Comparison of ENCODE assay signal across 1 cellular context in genomic region chr22:21642584-21643448, GRCh38.
TF ChIP-seq lines count a peak whose summit lies in the region.

No MANE protein-coding gene starts in this region.

TF ChIP-seq in HepG2, 621 proteins besides CTCF, POLR2A, EP300 and RAD21 (continued from another document and continues in another):
- TF ChIP-seq NR2F1 (CRISPR knock-in tag; IDR thresholded peaks at IDR 0.05) (no peak), ZNF550 (CRISPR knock-in tag; IDR thresholded peaks at IDR 0.05; ENCODE audit: borderline replicate concordance) (no peak), ISL2 (CRISPR knock-in tag; IDR thresholded peaks at IDR 0.05) (peak; percentile 24; the same call in 1 of the 2 replicates), SAP130 (CRISPR knock-in tag; IDR thresholded peaks at IDR 0.05; ENCODE audit: low read depth) (peak; percentile 65), ZBTB42 (CRISPR knock-in tag; IDR thresholded peaks at IDR 0.05) (peak; percentile 59), ZFP1 (CRISPR knock-in tag; IDR thresholded peaks at IDR 0.05) (no peak), ZBTB25 (CRISPR knock-in tag; IDR thresholded peaks at IDR 0.05) (0 out of 2 replicates have a peak, but pooled peaks have one; percentile 15), SP1 (IDR thresholded peaks at IDR 0.05) (no peak), SP1 (CRISPR knock-in tag; IDR thresholded peaks at IDR 0.05) (no peak), UBTF (CRISPR knock-in tag; IDR thresholded peaks at IDR 0.05) (0 out of 2 replicates have a peak, but pooled peaks have one; percentile 30), ZNF713 (CRISPR knock-in tag; IDR thresholded peaks at IDR 0.05) (no peak), ZNF691 (CRISPR knock-in tag; IDR thresholded peaks at IDR 0.05; ENCODE audit: borderline replicate concordance, low read depth) (0 out of 2 replicates have a peak, but pooled peaks have one; percentile 6), KAT7 (CRISPR knock-in tag; IDR thresholded peaks at IDR 0.05; ENCODE audit: borderline replicate concordance) (0 out of 2 replicates have a peak, but pooled peaks have one; percentile 15), MED8 (CRISPR knock-in tag; IDR thresholded peaks at IDR 0.05; ENCODE audit: insufficient replicate concordance) (peak; percentile 21), ZNF280D (CRISPR knock-in tag; IDR thresholded peaks at IDR 0.05) (0 out of 2 replicates have a peak, but pooled peaks have one; percentile 35), ZSCAN20 (CRISPR knock-in tag; IDR thresholded peaks at IDR 0.05; ENCODE audit: borderline replicate concordance) (no peak), SRSF1 (optimal IDR thresholded peaks at IDR 0.05; ENCODE audit: low read depth, low read length) (peak; percentile 35), KAT8 (CRISPR knock-in tag; IDR thresholded peaks at IDR 0.05) (0 out of 2 replicates have a peak, but pooled peaks have one; percentile 54), CBX1 (IDR thresholded peaks at IDR 0.05; ENCODE audit: low read depth) (no peak), ZNF446 (CRISPR knock-in tag; IDR thresholded peaks at IDR 0.05) (peak; percentile 36; the same call in 1 of the 2 replicates), TBX2 (CRISPR knock-in tag; IDR thresholded peaks at IDR 0.05; ENCODE audit: borderline replicate concordance) (peak; percentile 36; the same call in 1 of the 2 replicates), ZNF263 (CRISPR knock-in tag; IDR thresholded peaks at IDR 0.05) (peak; percentile 91), BORCS8-MEF2B (CRISPR knock-in tag; IDR thresholded peaks at IDR 0.05) (no peak), ZNF12 (CRISPR knock-in tag; IDR thresholded peaks at IDR 0.05) (no peak), NFE2L1 (CRISPR knock-in tag; IDR thresholded peaks at IDR 0.05; ENCODE audit: borderline replicate concordance) (no peak), REPIN1 (CRISPR knock-in tag; IDR thresholded peaks at IDR 0.05; ENCODE audit: borderline replicate concordance, low read depth) (no peak), IKZF5 (CRISPR knock-in tag; IDR thresholded peaks at IDR 0.05) (no peak), CENPBD1 (CRISPR knock-in tag; IDR thresholded peaks at IDR 0.05; ENCODE audit: borderline replicate concordance, low read depth) (no peak), ZBTB21 (CRISPR knock-in tag; IDR thresholded peaks at IDR 0.05) (no peak), MTF2 (CRISPR knock-in tag; IDR thresholded peaks at IDR 0.05; ENCODE audit: borderline replicate concordance) (no peak), CEBPG (CRISPR knock-in tag; IDR thresholded peaks at IDR 0.05) (0 out of 2 replicates have a peak, but pooled peaks have one; percentile 10), RARA (CRISPR knock-in tag; IDR thresholded peaks at IDR 0.05) (no peak), ZMYM2 (CRISPR knock-in tag; IDR thresholded peaks at IDR 0.05) (no peak), PPARG (CRISPR knock-in tag; conservative IDR thresholded peaks at IDR 0.05) (no peak; the same call in 1 of the 2 replicates), ZNF350 (CRISPR knock-in tag; IDR thresholded peaks at IDR 0.05; ENCODE audit: borderline replicate concordance, low read depth) (no peak; the same call in 1 of the 2 replicates), ZNF3 (CRISPR knock-in tag; IDR thresholded peaks at IDR 0.05) (0 out of 2 replicates have a peak, but pooled peaks have one; percentile 26), ZNF788 (CRISPR knock-in tag; IDR thresholded peaks at IDR 0.05; ENCODE audit: borderline replicate concordance) (no peak), ZNF777 (CRISPR knock-in tag; IDR thresholded peaks at IDR 0.05) (peak; percentile 76), POLR2G (IDR thresholded peaks at IDR 0.05; ENCODE audit: low read depth, low read length) (peak; percentile 5; the same call in 1 of the 2 replicates), ZNF160 (CRISPR knock-in tag; IDR thresholded peaks at IDR 0.05) (no peak), ZXDC (CRISPR knock-in tag; IDR thresholded peaks at IDR 0.05) (no peak), HDAC2 (CRISPR knock-in tag; IDR thresholded peaks at IDR 0.05) (0 out of 2 replicates have a peak, but pooled peaks have one; percentile 27), RBFOX2 (IDR thresholded peaks at IDR 0.05; ENCODE audit: low read depth, low read length) (peak; percentile 33; the same call in 1 of the 2 replicates), ZKSCAN8 (CRISPR knock-in tag; IDR thresholded peaks at IDR 0.05; ENCODE audit: borderline replicate concordance) (no peak), ZFX (CRISPR knock-in tag; IDR thresholded peaks at IDR 0.05; ENCODE audit: low read depth) (peak; percentile 8; the same call in 1 of the 2 replicates), NAIF1 (CRISPR knock-in tag; IDR thresholded peaks at IDR 0.05; ENCODE audit: borderline replicate concordance) (0 out of 2 replicates have a peak, but pooled peaks have one; percentile 32), TFAP4 (IDR thresholded peaks at IDR 0.05; ENCODE audit: borderline replicate concordance, low read depth) (no peak), ZNF616 (CRISPR knock-in tag; IDR thresholded peaks at IDR 0.05; ENCODE audit: low read depth) (no peak), ZBED4 (CRISPR knock-in tag; IDR thresholded peaks at IDR 0.05; ENCODE audit: borderline replicate concordance) (peak; percentile 68; the same call in 1 of the 2 replicates), ZNF781 (CRISPR knock-in tag; IDR thresholded peaks at IDR 0.05; ENCODE audit: borderline replicate concordance, not compliant biosample characterization) (peak; percentile 84)
